ENCODE assay signal across 1 cellular context in the genomic region with DNA sequence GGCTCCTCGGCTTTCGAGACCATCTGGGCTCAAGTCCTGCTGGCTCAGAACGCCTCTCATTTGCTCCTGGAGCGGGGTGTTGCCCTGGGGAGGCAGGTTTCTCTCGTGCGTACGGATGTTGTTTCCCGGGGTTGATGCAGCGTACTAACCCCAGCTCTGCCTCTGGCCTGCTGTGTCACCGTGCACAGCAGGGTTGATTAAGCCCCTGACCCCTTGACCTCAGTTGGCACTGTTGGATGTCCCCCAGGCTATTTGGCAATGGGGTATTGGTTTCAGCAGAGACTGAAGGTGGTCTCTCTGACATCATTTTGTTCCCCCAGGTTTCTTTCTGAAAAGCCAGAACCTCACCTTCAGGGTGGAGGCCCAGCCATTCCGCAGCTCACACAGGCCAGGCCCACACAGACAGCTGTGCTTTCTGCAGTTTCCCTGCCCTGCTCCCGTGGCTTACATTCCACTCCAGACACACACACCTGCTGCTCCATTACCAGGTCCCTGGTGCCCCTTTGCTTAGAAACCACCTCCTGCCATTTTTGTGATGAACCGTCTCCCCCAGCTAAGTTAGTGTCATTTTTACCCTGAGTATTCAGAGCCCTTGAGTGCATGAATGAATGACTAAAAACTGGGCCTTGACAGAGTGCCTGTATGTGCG.
TF ChIP-seq lines count a peak whose summit lies in the region.

No MANE protein-coding gene starts in this region.

TF ChIP-seq in GM23338, 12 proteins besides CTCF, POLR2A, EP300 and RAD21 (continued from another document):
- TF ChIP-seq, protein P1, sequence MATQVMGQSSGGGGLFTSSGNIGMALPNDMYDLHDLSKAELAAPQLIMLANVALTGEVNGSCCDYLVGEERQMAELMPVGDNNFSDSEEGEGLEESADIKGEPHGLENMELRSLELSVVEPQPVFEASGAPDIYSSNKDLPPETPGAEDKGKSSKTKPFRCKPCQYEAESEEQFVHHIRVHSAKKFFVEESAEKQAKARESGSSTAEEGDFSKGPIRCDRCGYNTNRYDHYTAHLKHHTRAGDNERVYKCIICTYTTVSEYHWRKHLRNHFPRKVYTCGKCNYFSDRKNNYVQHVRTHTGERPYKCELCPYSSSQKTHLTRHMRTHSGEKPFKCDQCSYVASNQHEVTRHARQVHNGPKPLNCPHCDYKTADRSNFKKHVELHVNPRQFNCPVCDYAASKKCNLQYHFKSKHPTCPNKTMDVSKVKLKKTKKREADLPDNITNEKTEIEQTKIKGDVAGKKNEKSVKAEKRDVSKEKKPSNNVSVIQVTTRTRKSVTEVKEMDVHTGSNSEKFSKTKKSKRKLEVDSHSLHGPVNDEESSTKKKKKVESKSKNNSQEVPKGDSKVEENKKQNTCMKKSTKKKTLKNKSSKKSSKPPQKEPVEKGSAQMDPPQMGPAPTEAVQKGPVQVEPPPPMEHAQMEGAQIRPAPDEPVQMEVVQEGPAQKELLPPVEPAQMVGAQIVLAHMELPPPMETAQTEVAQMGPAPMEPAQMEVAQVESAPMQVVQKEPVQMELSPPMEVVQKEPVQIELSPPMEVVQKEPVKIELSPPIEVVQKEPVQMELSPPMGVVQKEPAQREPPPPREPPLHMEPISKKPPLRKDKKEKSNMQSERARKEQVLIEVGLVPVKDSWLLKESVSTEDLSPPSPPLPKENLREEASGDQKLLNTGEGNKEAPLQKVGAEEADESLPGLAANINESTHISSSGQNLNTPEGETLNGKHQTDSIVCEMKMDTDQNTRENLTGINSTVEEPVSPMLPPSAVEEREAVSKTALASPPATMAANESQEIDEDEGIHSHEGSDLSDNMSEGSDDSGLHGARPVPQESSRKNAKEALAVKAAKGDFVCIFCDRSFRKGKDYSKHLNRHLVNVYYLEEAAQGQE (IDR thresholded peaks at IDR 0.05; ENCODE audit: unreplicated experiment), result no peak
- TF ChIP-seq CREB1 (CRISPR knock-in tag; IDR thresholded peaks at IDR 0.05; ENCODE audit: low read depth) (no peak), EZH2 (IDR thresholded peaks at IDR 0.05; ENCODE audit: low read depth, unreplicated experiment) (no peak), NANOG (IDR thresholded peaks at IDR 0.05; ENCODE audit: borderline replicate concordance) (no peak), EZH2phosphoT487 (IDR thresholded peaks at IDR 0.05; ENCODE audit: unreplicated experiment) (no peak)
- TF ChIP-seq, protein P2, sequence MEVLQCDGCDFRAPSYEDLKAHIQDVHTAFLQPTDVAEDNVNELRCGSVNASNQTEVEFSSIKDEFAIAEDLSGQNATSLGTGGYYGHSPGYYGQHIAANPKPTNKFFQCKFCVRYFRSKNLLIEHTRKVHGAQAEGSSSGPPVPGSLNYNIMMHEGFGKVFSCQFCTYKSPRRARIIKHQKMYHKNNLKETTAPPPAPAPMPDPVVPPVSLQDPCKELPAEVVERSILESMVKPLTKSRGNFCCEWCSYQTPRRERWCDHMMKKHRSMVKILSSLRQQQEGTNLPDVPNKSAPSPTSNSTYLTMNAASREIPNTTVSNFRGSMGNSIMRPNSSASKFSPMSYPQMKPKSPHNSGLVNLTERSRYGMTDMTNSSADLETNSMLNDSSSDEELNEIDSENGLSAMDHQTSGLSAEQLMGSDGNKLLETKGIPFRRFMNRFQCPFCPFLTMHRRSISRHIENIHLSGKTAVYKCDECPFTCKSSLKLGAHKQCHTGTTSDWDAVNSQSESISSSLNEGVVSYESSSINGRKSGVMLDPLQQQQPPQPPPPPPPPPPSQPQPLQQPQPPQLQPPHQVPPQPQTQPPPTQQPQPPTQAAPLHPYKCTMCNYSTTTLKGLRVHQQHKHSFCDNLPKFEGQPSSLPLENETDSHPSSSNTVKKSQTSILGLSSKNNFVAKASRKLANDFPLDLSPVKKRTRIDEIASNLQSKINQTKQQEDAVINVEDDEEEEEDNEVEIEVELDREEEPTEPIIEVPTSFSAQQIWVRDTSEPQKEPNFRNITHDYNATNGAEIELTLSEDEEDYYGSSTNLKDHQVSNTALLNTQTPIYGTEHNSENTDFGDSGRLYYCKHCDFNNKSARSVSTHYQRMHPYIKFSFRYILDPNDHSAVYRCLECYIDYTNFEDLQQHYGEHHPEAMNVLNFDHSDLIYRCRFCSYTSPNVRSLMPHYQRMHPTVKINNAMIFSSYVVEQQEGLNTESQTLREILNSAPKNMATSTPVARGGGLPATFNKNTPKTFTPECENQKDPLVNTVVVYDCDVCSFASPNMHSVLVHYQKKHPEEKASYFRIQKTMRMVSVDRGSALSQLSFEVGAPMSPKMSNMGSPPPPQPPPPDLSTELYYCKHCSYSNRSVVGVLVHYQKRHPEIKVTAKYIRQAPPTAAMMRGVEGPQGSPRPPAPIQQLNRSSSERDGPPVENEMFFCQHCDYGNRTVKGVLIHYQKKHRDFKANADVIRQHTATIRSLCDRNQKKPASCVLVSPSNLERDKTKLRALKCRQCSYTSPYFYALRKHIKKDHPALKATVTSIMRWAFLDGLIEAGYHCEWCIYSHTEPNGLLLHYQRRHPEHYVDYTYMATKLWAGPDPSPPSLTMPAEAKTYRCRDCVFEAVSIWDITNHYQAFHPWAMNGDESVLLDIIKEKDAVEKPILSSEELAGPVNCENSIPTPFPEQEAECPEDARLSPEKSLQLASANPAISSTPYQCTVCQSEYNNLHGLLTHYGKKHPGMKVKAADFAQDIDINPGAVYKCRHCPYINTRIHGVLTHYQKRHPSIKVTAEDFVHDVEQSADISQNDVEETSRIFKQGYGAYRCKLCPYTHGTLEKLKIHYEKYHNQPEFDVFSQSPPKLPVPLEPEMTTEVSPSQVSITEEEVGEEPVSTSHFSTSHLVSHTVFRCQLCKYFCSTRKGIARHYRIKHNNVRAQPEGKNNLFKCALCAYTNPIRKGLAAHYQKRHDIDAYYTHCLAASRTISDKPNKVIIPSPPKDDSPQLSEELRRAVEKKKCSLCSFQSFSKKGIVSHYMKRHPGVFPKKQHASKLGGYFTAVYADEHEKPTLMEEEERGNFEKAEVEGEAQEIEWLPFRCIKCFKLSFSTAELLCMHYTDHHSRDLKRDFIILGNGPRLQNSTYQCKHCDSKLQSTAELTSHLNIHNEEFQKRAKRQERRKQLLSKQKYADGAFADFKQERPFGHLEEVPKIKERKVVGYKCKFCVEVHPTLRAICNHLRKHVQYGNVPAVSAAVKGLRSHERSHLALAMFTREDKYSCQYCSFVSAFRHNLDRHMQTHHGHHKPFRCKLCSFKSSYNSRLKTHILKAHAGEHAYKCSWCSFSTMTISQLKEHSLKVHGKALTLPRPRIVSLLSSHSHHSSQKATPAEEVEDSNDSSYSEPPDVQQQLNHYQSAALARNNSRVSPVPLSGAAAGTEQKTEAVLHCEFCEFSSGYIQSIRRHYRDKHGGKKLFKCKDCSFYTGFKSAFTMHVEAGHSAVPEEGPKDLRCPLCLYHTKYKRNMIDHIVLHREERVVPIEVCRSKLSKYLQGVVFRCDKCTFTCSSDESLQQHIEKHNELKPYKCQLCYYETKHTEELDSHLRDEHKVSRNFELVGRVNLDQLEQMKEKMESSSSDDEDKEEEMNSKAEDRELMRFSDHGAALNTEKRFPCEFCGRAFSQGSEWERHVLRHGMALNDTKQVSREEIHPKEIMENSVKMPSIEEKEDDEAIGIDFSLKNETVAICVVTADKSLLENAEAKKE (CRISPR knock-in tag; IDR thresholded peaks at IDR 0.05), result no peak
- TF ChIP-seq, protein P3, sequence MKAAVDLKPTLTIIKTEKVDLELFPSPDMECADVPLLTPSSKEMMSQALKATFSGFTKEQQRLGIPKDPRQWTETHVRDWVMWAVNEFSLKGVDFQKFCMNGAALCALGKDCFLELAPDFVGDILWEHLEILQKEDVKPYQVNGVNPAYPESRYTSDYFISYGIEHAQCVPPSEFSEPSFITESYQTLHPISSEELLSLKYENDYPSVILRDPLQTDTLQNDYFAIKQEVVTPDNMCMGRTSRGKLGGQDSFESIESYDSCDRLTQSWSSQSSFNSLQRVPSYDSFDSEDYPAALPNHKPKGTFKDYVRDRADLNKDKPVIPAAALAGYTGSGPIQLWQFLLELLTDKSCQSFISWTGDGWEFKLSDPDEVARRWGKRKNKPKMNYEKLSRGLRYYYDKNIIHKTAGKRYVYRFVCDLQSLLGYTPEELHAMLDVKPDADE (IDR thresholded peaks at IDR 0.05), result no peak
